ENCODE assay signal across 8 cellular contexts in the genomic region with DNA sequence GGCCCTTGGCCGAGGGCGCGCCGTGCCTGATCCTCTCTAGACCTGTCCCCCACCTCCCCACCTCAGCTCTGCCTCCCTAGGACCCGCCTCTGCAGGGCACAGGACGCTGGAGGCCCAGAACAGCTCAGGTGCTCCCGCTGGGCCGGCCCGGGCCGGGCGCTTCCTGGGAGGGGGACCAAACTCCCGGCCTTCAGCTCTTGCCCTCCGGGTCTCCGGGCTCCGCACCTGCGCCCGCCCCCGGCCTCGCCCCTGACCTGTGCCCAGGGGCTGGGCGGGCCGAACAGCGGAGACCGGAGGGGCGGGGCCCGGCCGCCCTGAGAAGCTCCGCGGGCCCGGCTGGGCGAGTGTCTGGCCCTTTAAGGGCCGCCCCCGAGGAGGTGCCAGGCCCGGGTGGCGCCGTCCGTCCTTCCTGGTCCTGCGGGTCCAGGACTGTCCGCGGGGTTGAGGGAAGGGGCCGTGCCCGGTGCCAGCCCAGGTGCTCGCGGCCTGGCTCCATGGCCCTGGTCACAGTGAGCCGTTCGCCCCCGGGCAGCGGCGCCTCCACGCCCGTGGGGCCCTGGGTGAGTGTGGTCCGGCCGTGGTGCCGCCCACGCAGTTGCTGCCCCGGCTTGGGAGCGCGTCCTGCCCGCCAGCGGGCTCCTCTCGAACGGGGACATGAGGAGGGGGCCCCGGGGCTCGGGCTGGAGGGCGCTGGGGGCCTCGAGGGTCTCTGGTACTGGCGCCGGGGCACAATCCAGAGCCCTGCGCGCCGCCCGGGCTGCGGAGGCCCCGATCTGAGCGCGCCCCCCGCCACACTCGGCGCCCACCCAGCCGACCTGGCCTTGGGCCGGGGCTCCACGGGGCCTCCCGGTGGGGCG. TPM values are rescaled to one million over a fixed set of nuclear protein-coding genes. Genes with fewer than 3 reads are reported as not detected.
DNase-seq lines count a peak whose midpoint lies in the region; ATAC-seq and TF ChIP-seq lines count a peak whose summit lies in the region.

A gene with protein sequence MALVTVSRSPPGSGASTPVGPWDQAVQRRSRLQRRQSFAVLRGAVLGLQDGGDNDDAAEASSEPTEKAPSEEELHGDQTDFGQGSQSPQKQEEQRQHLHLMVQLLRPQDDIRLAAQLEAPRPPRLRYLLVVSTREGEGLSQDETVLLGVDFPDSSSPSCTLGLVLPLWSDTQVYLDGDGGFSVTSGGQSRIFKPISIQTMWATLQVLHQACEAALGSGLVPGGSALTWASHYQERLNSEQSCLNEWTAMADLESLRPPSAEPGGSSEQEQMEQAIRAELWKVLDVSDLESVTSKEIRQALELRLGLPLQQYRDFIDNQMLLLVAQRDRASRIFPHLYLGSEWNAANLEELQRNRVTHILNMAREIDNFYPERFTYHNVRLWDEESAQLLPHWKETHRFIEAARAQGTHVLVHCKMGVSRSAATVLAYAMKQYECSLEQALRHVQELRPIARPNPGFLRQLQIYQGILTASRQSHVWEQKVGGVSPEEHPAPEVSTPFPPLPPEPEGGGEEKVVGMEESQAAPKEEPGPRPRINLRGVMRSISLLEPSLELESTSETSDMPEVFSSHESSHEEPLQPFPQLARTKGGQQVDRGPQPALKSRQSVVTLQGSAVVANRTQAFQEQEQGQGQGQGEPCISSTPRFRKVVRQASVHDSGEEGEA (plus strand): TSS at position 399 of the 857 bp plus-strand sequence. CDS start 96 bp downstream, at position 495.

- H3K36me3 Mint-ChIP-seq in activated naive CD8-positive, alpha-beta T cell treated with anti-CD3 and anti-CD28 coated beads, Interleukin-2, amount 50 U/mL, for 24 hours (ENCODE audit: low read depth) = peaks cover 6% of the 10 kb centered on the region
- H3K36me3 Mint-ChIP-seq in nephron progenitor cell (ENCODE audit: low read depth) = peaks cover 9% of the 10 kb centered on the region

- H3K36me3 ChIP-seq in A673 (ENCODE audit: insufficient read depth, low read length, poor library complexity, severe bottlenecking) = peaks cover 41% of the 10 kb centered on the region

- CTCF ChIA-PET in A673 (lab: Charles Lee) = interaction anchor here (1.0 kb wide), 1 partner anchor 42 kb away, joined by 3 read pairs; no protein-coding TSS in a partner anchor

- peak within 1 kb of the TSS; percentile 60 for H3K4me3 ChIP-seq in A673 (ENCODE audit: low read depth, low read length, poor library complexity, severe bottlenecking)

- H3K9me3 ChIP-seq in A673 (ENCODE audit: low read depth, low read length, poor library complexity, severe bottlenecking) = no peaks in the 10 kb centered on the region

- H3K4me1 ChIP-seq in A673 (ENCODE audit: insufficient read depth, low read length, poor library complexity, severe bottlenecking) = peaks cover 10% of the 10 kb centered on the region

- BruUV-seq in A673 (replicated peaks; lab: Mats Ljungman, UMichigan) = no TSS peak

- intact Hi-C loops in A673 (cut with micrococcal nuclease; ENCODE audit: unreplicated experiment) = no loop called here

- H3K27me3 ChIP-seq in A673 (replicated peaks; ENCODE audit: insufficient read depth, low read depth, low read length, poor library complexity) = no peaks in the 10 kb centered on the region

- peaks cover 7% of the 10 kb centered on the region for H3K4me1 Mint-ChIP-seq in activated naive CD8-positive, alpha-beta T cell treated with anti-CD3 and anti-CD28 coated beads, Interleukin-2, amount 50 U/mL, for 24 hours
- H3K4me1 Mint-ChIP-seq in nephron progenitor cell = peaks cover 21% of the 10 kb centered on the region

- peak within 1 kb of the TSS; percentile 72 for H3K27ac ChIP-seq in A673 (ENCODE audit: low read depth, low read length, poor library complexity, severe bottlenecking)

- TF ChIP-seq CTCF in A673 (conservative IDR thresholded peaks at IDR 0.05; ENCODE audit: low read depth, low read length) (no peak), nephron progenitor cell (IDR thresholded peaks at IDR 0.05) (no peak)

- H3K27ac Mint-ChIP-seq in activated naive CD8-positive, alpha-beta T cell treated with anti-CD3 and anti-CD28 coated beads, Interleukin-2, amount 50 U/mL, for 24 hours = no peak within 1 kb of the TSS
- no peak within 1 kb of the TSS for H3K27ac Mint-ChIP-seq in nephron progenitor cell

- DNase-seq in A673 (ENCODE audit: low spot score) = peak; percentile 58
- peak; percentile 46 for DNase-seq in GOT3 (lab: John Stamatoyannopoulos, UW)
- DNase-seq in NOMO-1 (lab: John Stamatoyannopoulos, UW; ENCODE audit: unreplicated experiment in 2 of 2) = peak; percentile 76 to 87
- DNase-seq in activated naive CD8-positive, alpha-beta T cell treated with anti-CD3 and anti-CD28 coated beads, Interleukin-2, amount 50 U/mL, for 24 hours = peak; percentile 53
- DNase-seq in glomerular endothelial cell (ENCODE audit: extremely low read depth, low read depth, low spot score) = no peak
- peak; percentile 68 for DNase-seq in nephron progenitor cell

- H3K27me3 Mint-ChIP-seq in activated naive CD8-positive, alpha-beta T cell treated with anti-CD3 and anti-CD28 coated beads, Interleukin-2, amount 50 U/mL, for 24 hours = no peaks in the 10 kb centered on the region
- H3K27me3 Mint-ChIP-seq in nephron progenitor cell (ENCODE audit: low read depth, poor library complexity) = peaks cover 10% of the 10 kb centered on the region

- ATAC-seq in activated naive CD8-positive, alpha-beta T cell treated with anti-CD3 and anti-CD28 coated beads, Interleukin-2, amount 50 U/mL, for 24 hours = peak; percentile 84
- ATAC-seq in HG03342 (IDR thresholded peaks at IDR 0.05; ENCODE audit: unreplicated experiment) = no peak
- no peak for ATAC-seq in GM18519 (IDR thresholded peaks at IDR 0.05; ENCODE audit: low FRiP score, unreplicated experiment)

- H3K9me3 Mint-ChIP-seq in activated naive CD8-positive, alpha-beta T cell treated with anti-CD3 and anti-CD28 coated beads, Interleukin-2, amount 50 U/mL, for 24 hours = no peaks in the 10 kb centered on the region
- H3K9me3 Mint-ChIP-seq in nephron progenitor cell = peaks cover under 1% of the 10 kb centered on the region

- H3K4me3 Mint-ChIP-seq in activated naive CD8-positive, alpha-beta T cell treated with anti-CD3 and anti-CD28 coated beads, Interleukin-2, amount 50 U/mL, for 24 hours = peak within 1 kb of the TSS; percentile 32
- H3K4me3 Mint-ChIP-seq in nephron progenitor cell = peak within 1 kb of the TSS; percentile 75

- POLR2A ChIA-PET in A673 (lab: Charles Lee; ENCODE audit: low non-redundant PET) = no interaction called here

RNA-seq across cellular contexts. Expression of the gene that starts here (rescaled TPM):
- total RNA-seq in A673 (2021) = 5.5 and 7.8 TPM in 2 replicates
- total RNA-seq in glomerular endothelial cell = 16.7 and 19.2 TPM in 2 replicates
